In genomic region chr10:4283841-4284610, GRCh38 we compare ENCODE assay signal across 10 cellular contexts.
DNase-seq lines count a peak whose midpoint lies in the region; ATAC-seq and TF ChIP-seq lines count a peak whose summit lies in the region.
"Had no signal": no experiment of that assay in that cellular context is flagged by ENCODE, and none has a peak within 500 bp of the region (broad histone marks: within the 10 kb centered on the region; RNA-seq: fewer than 3 reads in every experiment).

No MANE protein-coding gene starts in this region.

- H3F3A ChIP-seq in smooth muscle cell (ENCODE audit: low read depth), result no peaks in the 10 kb centered on the region

- H2AFZ ChIP-seq in smooth muscle cell (ENCODE audit: low read depth), result no peak overlapping the region

- H3K4me3 ChIP-seq in duodenal mucosa (ENCODE audit: low read depth in 1 of 2, low read length in 2 of 2) (no peak overlapping the region), lower leg skin (ENCODE audit: low read depth, poor library complexity, severe bottlenecking) (no peak overlapping the region), smooth muscle cell (no peak overlapping the region)

- H3K79me2 ChIP-seq in smooth muscle cell (ENCODE audit: low read depth), result no peaks in the 10 kb centered on the region

- H3K27me3 ChIP-seq in duodenal mucosa (ENCODE audit: control insufficient read depth in 1 of 2, insufficient read depth in 2 of 2, low read length in 2 of 2), result no peaks in the 10 kb centered on the region
- H3K27me3 ChIP-seq in smooth muscle cell (ENCODE audit: low read depth), result no peaks in the 10 kb centered on the region

- peak overlapping the region; percentile 52 for H3K27ac ChIP-seq in duodenal mucosa (ENCODE audit: low read depth, low read length)
- peak overlapping the region; percentile 16 for H3K27ac ChIP-seq in smooth muscle cell (ENCODE audit: low read depth)

- WGBS in lower leg skin, 2 donors, result 51 to 58% methylated on average over 7 of the region's 7 CpGs
- 65% methylated on average over 7 of the region's 7 CpGs for WGBS in smooth muscle cell (ENCODE audit: low lambda C conversion rate)

- H4K20me1 ChIP-seq in smooth muscle cell (ENCODE audit: low read depth), result no peaks in the 10 kb centered on the region

- DNase-seq in G401 (ENCODE audit: low spot score) (peak; percentile 12), lower leg skin (ENCODE audit: low spot score in 2 of 2) (peak; percentile 63 to 87), smooth muscle cell (lab: John Stamatoyannopoulos, UW; ENCODE audit: unreplicated experiment) (no peak), T-helper 2 cell (no peak), GM13977 (ENCODE audit: low spot score) (no peak), hippocampal formation (lab: John Stamatoyannopoulos, UW) (no peak)
- DNase-seq: NCI-H510A had no signal

- intact Hi-C loops in lower leg skin (cut with DNase I; ENCODE audit: low total_unique reads), result no loop called here

- H3K9me3 ChIP-seq in duodenal mucosa (ENCODE audit: control insufficient read depth in 1 of 2, low read length in 2 of 2), result no peaks in the 10 kb centered on the region
- no peaks in the 10 kb centered on the region for H3K9me3 ChIP-seq in smooth muscle cell (replicated peaks; ENCODE audit: low read depth)

- TF ChIP-seq CTCF in lower leg skin (IDR thresholded peaks at IDR 0.05) (no peak), smooth muscle cell (IDR thresholded peaks at IDR 0.05; ENCODE audit: borderline replicate concordance, insufficient read depth, poor library complexity, severe bottlenecking) (no peak), GM13977 (IDR thresholded peaks at IDR 0.05; ENCODE audit: extremely low read depth, insufficient read depth, missing control alignments) (no peak)

- no peak for TF ChIP-seq POLR2A in lower leg skin (IDR thresholded peaks at IDR 0.05)

- peaks cover 9 to 17% of the 10 kb centered on the region in 2 donors for H3K4me1 ChIP-seq in duodenal mucosa (ENCODE audit: control insufficient read depth in 1 of 2, insufficient read depth in 2 of 2, low read length in 2 of 2)
- H3K4me1 ChIP-seq in smooth muscle cell (ENCODE audit: low read depth), result no peaks in the 10 kb centered on the region

- no peaks in the 10 kb centered on the region for H3K36me3 ChIP-seq in duodenal mucosa (ENCODE audit: control insufficient read depth in 1 of 2, insufficient read depth in 2 of 2, low read length in 2 of 2)
- H3K36me3 ChIP-seq in smooth muscle cell (ENCODE audit: low read depth), result no peaks in the 10 kb centered on the region

- in situ Hi-C loops in G401 (cut with HindIII; ENCODE audit: low sequenced_read_pairs), result no loop called here
- in situ Hi-C loops in GM13977 (cut with MboI; ENCODE audit: low pct_unique_long_range_greater_than_20kb, low sequenced_read_pairs, unreplicated experiment), result no loop called here

- ATAC-seq in GM21737 (IDR thresholded peaks at IDR 0.05; ENCODE audit: unreplicated experiment), result no peak
- ATAC-seq: stimulated activated memory B cell treated with anti-CD40 and anti-IgM and Interleukin-4, amounts not matched to agents 10 μg/mL and 1 μg/mL and 100 μg/mL, for 72 hours had no signal

- H3K9ac ChIP-seq in duodenal mucosa (ENCODE audit: low read depth in 1 of 2, low read length in 2 of 2) (no peak overlapping the region), smooth muscle cell (ENCODE audit: low read depth) (no peak overlapping the region)

- peak overlapping the region; percentile 10 for H3K4me2 ChIP-seq in smooth muscle cell

Comparison
In these comparisons a context has a peak if more than half of its experiments do, and no peak if none do; other contexts are left out.
1. DNase-seq: peak in G401 (single experiment) and lower leg skin (2 of 2); none in smooth muscle cell (single experiment), T-helper 2 cell (0 of 5), GM13977 (single experiment) and hippocampal formation (0 of 2).